21 cellular contexts compared by ENCODE assay signal in genomic region chr21:46429754-46430681, GRCh38.
"Had no signal": no experiment of that assay in that cellular context is flagged by ENCODE, and none has a peak within 500 bp of the region (broad histone marks: within the 10 kb centered on the region; RNA-seq: fewer than 3 reads in every experiment).

No MANE protein-coding gene starts in this region.

- H3K27ac Mint-ChIP-seq: activated naive CD4-positive, alpha-beta T cell treated with anti-CD3 and anti-CD28 coated beads, Interleukin-2, amount 50 U/mL, for 72 hours; activated T-cell treated with anti-CD3 and anti-CD28 coated beads, Interleukin-2, amount 50 U/mL, for 24 hours; natural killer cell treated with Interleukin-12 subunit alpha and Interleukin-12 subunit beta and Interleukin-15 and Interleukin-18, amount 100 ng/mL, for 72 hours; progenitor cell of endocrine pancreas had no signal

- H3K9me3 ChIP-seq: heart left ventricle, mucosa of descending colon, right lobe of liver, stomach, testis, upper lobe of left lung had no signal

- H3K4me3 Mint-ChIP-seq: activated T-cell treated with anti-CD3 and anti-CD28 coated beads, Interleukin-2, amount 50 U/mL, for 24 hours; brain; natural killer cell treated with Interleukin-12 subunit alpha and Interleukin-12 subunit beta and Interleukin-15 and Interleukin-18, amount 100 ng/mL, for 72 hours had no signal

- ATAC-seq: activated naive CD4-positive, alpha-beta T cell treated with anti-CD3 and anti-CD28 coated beads, Interleukin-2, amount 50 U/mL, for 72 hours; heart left ventricle; mucosa of descending colon; natural killer cell treated with Interleukin-12 subunit alpha and Interleukin-12 subunit beta and Interleukin-15 and Interleukin-18, amount 100 ng/mL, for 72 hours; right lobe of liver; SK-N-SH treated with all-trans-retinoic acid at 6 μM for 48 hours had no signal

- H3K27ac ChIP-seq: epithelial cell of prostate, heart left ventricle, right lobe of liver, stomach, testis, upper lobe of left lung had no signal

- H3K27me3 Mint-ChIP-seq: activated T-cell treated with anti-CD3 and anti-CD28 coated beads, Interleukin-2, amount 50 U/mL, for 24 hours; brain; natural killer cell treated with Interleukin-12 subunit alpha and Interleukin-12 subunit beta and Interleukin-15 and Interleukin-18, amount 100 ng/mL, for 72 hours; progenitor cell of endocrine pancreas had no signal

- H3K4me3 ChIP-seq: heart left ventricle, mucosa of descending colon, right lobe of liver, smooth muscle cell, stomach, testis, upper lobe of left lung had no signal

- H3K9me3 Mint-ChIP-seq: activated naive CD4-positive, alpha-beta T cell treated with anti-CD3 and anti-CD28 coated beads, Interleukin-2, amount 50 U/mL, for 72 hours; activated T-cell treated with anti-CD3 and anti-CD28 coated beads, Interleukin-2, amount 50 U/mL, for 24 hours; brain; natural killer cell treated with Interleukin-12 subunit alpha and Interleukin-12 subunit beta and Interleukin-15 and Interleukin-18, amount 100 ng/mL, for 72 hours had no signal

- H3K27me3 ChIP-seq: heart left ventricle, right lobe of liver, stomach, testis, upper lobe of left lung had no signal

- DNase-seq: activated CD4-positive, alpha-beta T cell treated with anti-CD3 and anti-CD28 coated beads for 1 hour; activated CD4-positive, alpha-beta T cell treated with anti-CD3 and anti-CD28 coated beads, Interleukin-2, amount 50 U/mL, for 48 hours; activated effector memory CD4-positive, alpha-beta T cell treated with anti-CD3 and anti-CD28 coated beads, Interleukin-2, amount 50 U/mL, for 16 hours; activated T-cell treated with anti-CD3 and anti-CD28 coated beads, Interleukin-2, amount 50 U/mL, for 24 hours; effector CD8-positive, alpha-beta T cell; foreskin melanocyte; stomach; T-helper 1 cell; T1000; testis; upper lobe of left lung had no signal

- H3K4me1 ChIP-seq: right lobe of liver, stomach, testis, upper lobe of left lung had no signal

- H3K4me1 Mint-ChIP-seq: brain had no signal
